12 cellular contexts compared by ENCODE assay signal in the genomic region with DNA sequence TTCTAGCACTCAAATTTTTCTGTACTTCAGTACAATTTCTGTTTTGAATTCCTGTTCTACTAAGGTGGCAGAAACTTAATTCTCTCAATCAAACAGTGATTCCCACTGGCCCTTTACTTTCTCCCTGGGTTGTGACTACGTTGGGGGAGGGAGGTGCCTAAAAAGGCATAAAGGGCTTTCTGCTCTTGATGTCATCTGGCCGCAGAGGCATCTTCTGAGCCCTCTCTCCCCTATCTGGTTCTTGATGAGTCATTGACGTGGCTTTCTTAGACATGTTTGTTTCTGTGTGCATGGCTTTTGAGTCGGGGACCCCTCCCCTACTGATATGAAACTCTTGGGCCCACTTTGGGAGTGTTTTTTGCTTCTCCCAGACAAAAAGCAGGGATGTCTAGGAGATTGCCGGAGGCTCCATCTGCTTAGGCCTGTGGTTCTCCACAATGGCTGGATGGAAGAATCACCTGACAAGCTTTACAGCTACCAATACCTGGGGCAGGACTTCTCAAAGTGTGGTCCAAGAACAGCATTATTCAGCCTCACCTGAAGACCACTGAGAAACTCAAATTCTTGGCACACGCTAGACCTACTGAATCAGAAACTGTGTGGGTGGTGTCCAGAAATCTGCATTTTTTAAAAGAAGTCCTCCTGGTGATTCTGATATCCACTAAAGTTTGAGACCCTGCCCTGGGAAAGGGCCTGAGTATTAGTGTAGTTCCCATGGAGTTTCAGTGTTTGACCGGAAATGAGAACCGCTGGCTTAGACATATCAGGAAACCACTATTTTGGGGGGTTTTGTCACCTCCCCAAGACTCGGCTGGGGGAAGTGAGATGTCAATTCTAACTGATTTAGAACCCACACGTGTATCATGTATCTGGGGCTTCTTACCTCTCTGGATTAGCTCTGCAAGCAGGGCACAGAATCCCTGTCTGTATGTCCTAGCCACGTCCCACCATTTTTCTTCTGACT.
DNase-seq lines count a peak whose midpoint lies in the region; ATAC-seq, FAIRE-seq and TF ChIP-seq lines count a peak whose summit lies in the region.
"Had no signal": no experiment of that assay in that cellular context is flagged by ENCODE, and none has a peak within 500 bp of the region (broad histone marks: within the 10 kb centered on the region; RNA-seq: fewer than 3 reads in every experiment).

No MANE protein-coding gene starts in this region.

- peak; percentile 70 for ATAC-seq in HG02610 (IDR thresholded peaks at IDR 0.05; ENCODE audit: unreplicated experiment)

- H3K36me3 Mint-ChIP-seq in astrocyte (ENCODE audit: low read depth, unreplicated experiment) (no peaks in the 10 kb centered on the region), progenitor cell of endocrine pancreas (ENCODE audit: insufficient read depth) (peaks cover 14% of the 10 kb centered on the region)

- no peaks in the 10 kb centered on the region for H3K27me3 ChIP-seq in astrocyte (ENCODE audit: insufficient read depth, low read length)

- H4K20me1 ChIP-seq in astrocyte (ENCODE audit: insufficient read depth, low read length), result no peaks in the 10 kb centered on the region

- no peak for TF ChIP-seq CTCF in astrocyte (IDR thresholded peaks at IDR 0.05; ENCODE audit: insufficient read depth, low read depth, low read length)
- TF ChIP-seq CTCF in progenitor cell of endocrine pancreas (IDR thresholded peaks at IDR 0.05; ENCODE audit: unreplicated experiment), result no peak

- no peak overlapping the region for H2AFZ ChIP-seq in astrocyte (ENCODE audit: low read depth, low read length)

- no peak for TF ChIP-seq POLR2A in GM12891 (IDR thresholded peaks at IDR 0.05; ENCODE audit: low read depth, low read length)

- no peak overlapping the region for H3K4me3 Mint-ChIP-seq in astrocyte (ENCODE audit: unreplicated experiment)
- peak overlapping the region; percentile 40 for H3K4me3 Mint-ChIP-seq in progenitor cell of endocrine pancreas (ENCODE audit: low read depth)

- H3K9me3 ChIP-seq in astrocyte (ENCODE audit: insufficient read depth, low read depth, low read length), result no peaks in the 10 kb centered on the region

- H3K27ac Mint-ChIP-seq in astrocyte (ENCODE audit: unreplicated experiment) (peak overlapping the region; percentile 83), progenitor cell of endocrine pancreas (peak overlapping the region; percentile 98)
- H3K27ac Mint-ChIP-seq: activated T-helper 2 cell treated with anti-CD3 and anti-CD28 coated beads, Interferon-gamma antibody, Interleukin-2, Interleukin-4, amounts not matched to agents 10 μg/mL and 5 μg/mL and 100 μg/mL, durations not matched to agents 14 hours and 24 hours and 36 hours had no signal

- FAIRE-seq in GM12891 (lab: Jason Lieb, UNC), result peak; percentile 43
- no peak for FAIRE-seq in astrocyte (lab: Jason Lieb, UNC)
- FAIRE-seq: small intestine had no signal

- DNase-seq in GM12891 (ENCODE audit: insufficient read length, low spot score) (no peak), astrocyte (ENCODE audit: low read depth) (peak; percentile 58), progenitor cell of endocrine pancreas (ENCODE audit: low spot score, unreplicated experiment) (no peak), DMS 273 treated with DMSO at 0.1 percent for 48 hours (lab: John Stamatoyannopoulos, UW) (no peak), iPS-NIHi11 (ENCODE audit: low spot score) (no peak), NCI-H2227 (lab: John Stamatoyannopoulos, UW; ENCODE audit: unreplicated experiment) (no peak)
- DNase-seq: cerebellar nuclear complex, NCI-H446, small intestine had no signal

- H3K27me3 Mint-ChIP-seq in astrocyte (ENCODE audit: low read depth, unreplicated experiment), result no peaks in the 10 kb centered on the region
- H3K27me3 Mint-ChIP-seq in progenitor cell of endocrine pancreas, result no peaks in the 10 kb centered on the region

- H3K36me3 ChIP-seq in astrocyte (ENCODE audit: insufficient read depth, low read length), result no peaks in the 10 kb centered on the region

- H3K4me3 ChIP-seq in astrocyte (ENCODE audit: insufficient read depth, low read depth, low read length), result no peak overlapping the region

- H3K27ac ChIP-seq in astrocyte (ENCODE audit: low read depth, low read length), result no peak overlapping the region
- H3K27ac ChIP-seq: RWPE1 had no signal

- no peak overlapping the region for H3K9ac ChIP-seq in astrocyte (ENCODE audit: low read length)

- H3K4me1 Mint-ChIP-seq in astrocyte (ENCODE audit: low read depth, unreplicated experiment) (peaks cover 28% of the 10 kb centered on the region), progenitor cell of endocrine pancreas (ENCODE audit: low read depth) (peaks cover 57% of the 10 kb centered on the region)

- H3K79me2 ChIP-seq in astrocyte (ENCODE audit: insufficient read depth, low read length), result no peaks in the 10 kb centered on the region

- H3K4me2 ChIP-seq in astrocyte (ENCODE audit: low read length), result no peak overlapping the region

- H3K9me3 Mint-ChIP-seq in astrocyte (ENCODE audit: unreplicated experiment) (no peaks in the 10 kb centered on the region), progenitor cell of endocrine pancreas (ENCODE audit: low read depth) (peaks cover 10% of the 10 kb centered on the region)
- H3K9me3 Mint-ChIP-seq: activated T-helper 2 cell treated with anti-CD3 and anti-CD28 coated beads, Interferon-gamma antibody, Interleukin-2, Interleukin-4, amounts not matched to agents 10 μg/mL and 5 μg/mL and 100 μg/mL, durations not matched to agents 14 hours and 24 hours and 36 hours had no signal

- H3K4me1 ChIP-seq in astrocyte (ENCODE audit: insufficient read depth, low read length), result peaks cover 18% of the 10 kb centered on the region

TF ChIP-seq in GM12891, 5 proteins besides CTCF, POLR2A, EP300 and RAD21:
- TF ChIP-seq PAX5 (IDR thresholded peaks at IDR 0.05; ENCODE audit: insufficient read depth, low read length, severe bottlenecking), result no peak
- no peak for TF ChIP-seq POLR2AphosphoS5 (IDR thresholded peaks at IDR 0.05; ENCODE audit: low read depth, low read length)
- TF ChIP-seq TAF1 (IDR thresholded peaks at IDR 0.05; ENCODE audit: low read depth, low read length), result 0 out of 2 replicates have a peak, but pooled peaks have one; percentile 15
- peak; percentile 74; the same call in 1 of the 2 replicates for TF ChIP-seq POU2F2 (IDR thresholded peaks at IDR 0.05; ENCODE audit: low read depth, low read length)
- peak; percentile 80 for TF ChIP-seq SPI1 (IDR thresholded peaks at IDR 0.05; ENCODE audit: low read depth, low read length)
